Comparison of ENCODE assay signal across 1 cellular context in the genomic region with DNA sequence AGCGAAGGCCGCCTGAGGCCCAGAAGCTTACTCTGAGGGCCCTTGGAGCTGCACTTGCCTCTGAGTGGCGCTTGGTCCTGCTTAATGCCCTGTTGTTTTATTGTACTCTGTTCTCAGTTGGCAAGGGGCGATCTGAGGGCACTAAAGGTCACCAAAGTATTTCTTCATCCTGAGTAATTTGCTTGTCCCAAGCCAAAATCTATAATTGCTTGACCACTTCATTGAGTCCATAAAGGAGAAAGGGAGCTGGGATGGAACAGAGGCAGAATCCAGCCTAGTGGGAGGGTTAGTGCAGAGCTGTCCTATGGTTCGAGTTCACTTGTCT.
TF ChIP-seq lines count a peak whose summit lies in the region.

No MANE protein-coding gene starts in this region.

TF ChIP-seq in IMR-90, 13 proteins besides CTCF, POLR2A, EP300 and RAD21 (continued from another document):
- no peak; the same call in 1 of the 2 replicates for TF ChIP-seq MXI1 (IDR thresholded peaks at IDR 0.05; ENCODE audit: borderline replicate concordance, low read depth, low read length)
- no peak for TF ChIP-seq RFX5 (IDR thresholded peaks at IDR 0.05; ENCODE audit: low read depth, low read length)
- TF ChIP-seq CHD1 (IDR thresholded peaks at IDR 0.05; ENCODE audit: low read depth, low read length): no peak
- no peak for TF ChIP-seq BHLHE40 (IDR thresholded peaks at IDR 0.05; ENCODE audit: low read depth, low read length)
